In the genomic region with DNA sequence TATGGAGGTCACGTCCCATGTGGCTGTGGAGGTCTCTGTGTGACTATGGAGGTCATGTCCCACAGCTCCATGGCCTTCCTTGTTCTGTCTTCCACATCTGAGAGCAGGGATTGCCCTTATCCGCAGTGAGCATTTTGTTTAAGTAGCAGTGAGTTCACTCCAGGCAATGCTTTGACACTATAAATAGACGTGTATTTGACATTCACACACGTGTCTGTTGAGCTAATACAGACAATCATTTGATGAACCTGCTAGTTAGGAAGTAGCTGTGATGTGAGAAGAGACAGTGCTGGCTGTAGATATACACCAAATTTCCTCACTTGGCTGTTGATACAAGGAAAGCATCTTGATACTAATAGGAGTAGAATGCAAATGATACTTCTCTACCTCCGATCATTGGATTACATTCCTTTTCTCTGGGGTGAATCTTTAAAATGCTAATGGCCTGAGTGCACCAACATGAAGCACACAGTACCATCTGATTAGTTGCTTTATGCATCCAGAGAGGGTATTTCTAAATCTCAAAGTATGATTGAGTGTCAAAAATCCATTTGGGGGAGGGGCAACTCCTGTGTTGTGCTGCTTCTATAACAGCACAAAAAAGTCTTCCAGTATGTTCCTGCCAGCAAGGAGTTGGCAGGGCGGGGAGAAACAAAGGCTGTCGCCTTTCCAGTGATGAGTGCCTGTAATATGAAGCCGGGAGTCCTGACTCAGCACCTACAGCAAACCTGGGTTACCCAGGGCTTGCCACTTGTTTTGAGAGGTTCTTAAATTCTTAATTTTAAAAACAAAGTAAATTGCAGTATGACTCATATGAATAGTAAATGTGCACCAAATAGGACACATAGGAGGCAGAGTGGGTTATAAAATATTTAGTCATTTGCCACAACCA, we compare ENCODE assay signal across 1 cellular context.
TF ChIP-seq lines count a peak whose summit lies in the region.

No MANE protein-coding gene starts in this region.

TF ChIP-seq in SK-N-SH, 30 proteins besides CTCF, POLR2A, EP300 and RAD21:
- TF ChIP-seq MXI1 (IDR thresholded peaks at IDR 0.05; ENCODE audit: low read depth, low read length) (no peak), SMC3 (IDR thresholded peaks at IDR 0.05; ENCODE audit: low read depth, low read length) (no peak), ELF1 (IDR thresholded peaks at IDR 0.05) (no peak), CHD2 (IDR thresholded peaks at IDR 0.05; ENCODE audit: low read length, partially characterized antibody) (no peak), NRF1 (IDR thresholded peaks at IDR 0.05; ENCODE audit: low read depth, low read length) (no peak), JUND (IDR thresholded peaks at IDR 0.05) (no peak), FOSL2 (IDR thresholded peaks at IDR 0.05; ENCODE audit: borderline replicate concordance, low read depth) (peak; percentile 38; the same call in 1 of the 2 replicates), NFIC (IDR thresholded peaks at IDR 0.05; ENCODE audit: borderline replicate concordance) (no peak), FOXM1 (IDR thresholded peaks at IDR 0.05; ENCODE audit: low read depth) (no peak), GABPA (IDR thresholded peaks at IDR 0.05; ENCODE audit: low read depth) (no peak), SIN3A (IDR thresholded peaks at IDR 0.05; ENCODE audit: borderline replicate concordance, low read depth, low read length) (no peak)
- TF ChIP-seq, protein P1, sequence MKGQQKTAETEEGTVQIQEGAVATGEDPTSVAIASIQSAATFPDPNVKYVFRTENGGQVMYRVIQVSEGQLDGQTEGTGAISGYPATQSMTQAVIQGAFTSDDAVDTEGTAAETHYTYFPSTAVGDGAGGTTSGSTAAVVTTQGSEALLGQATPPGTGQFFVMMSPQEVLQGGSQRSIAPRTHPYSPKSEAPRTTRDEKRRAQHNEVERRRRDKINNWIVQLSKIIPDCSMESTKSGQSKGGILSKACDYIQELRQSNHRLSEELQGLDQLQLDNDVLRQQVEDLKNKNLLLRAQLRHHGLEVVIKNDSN (IDR thresholded peaks at IDR 0.05; ENCODE audit: borderline replicate concordance, low read depth), result no peak
- TF ChIP-seq, protein P2, sequence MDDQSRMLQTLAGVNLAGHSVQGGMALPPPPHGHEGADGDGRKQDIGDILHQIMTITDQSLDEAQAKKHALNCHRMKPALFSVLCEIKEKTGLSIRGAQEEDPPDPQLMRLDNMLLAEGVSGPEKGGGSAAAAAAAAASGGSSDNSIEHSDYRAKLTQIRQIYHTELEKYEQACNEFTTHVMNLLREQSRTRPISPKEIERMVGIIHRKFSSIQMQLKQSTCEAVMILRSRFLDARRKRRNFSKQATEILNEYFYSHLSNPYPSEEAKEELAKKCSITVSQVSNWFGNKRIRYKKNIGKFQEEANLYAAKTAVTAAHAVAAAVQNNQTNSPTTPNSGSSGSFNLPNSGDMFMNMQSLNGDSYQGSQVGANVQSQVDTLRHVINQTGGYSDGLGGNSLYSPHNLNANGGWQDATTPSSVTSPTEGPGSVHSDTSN (IDR thresholded peaks at IDR 0.05), result peak; percentile 1; the same call in 1 of the 2 replicates
- TF ChIP-seq, protein P3, sequence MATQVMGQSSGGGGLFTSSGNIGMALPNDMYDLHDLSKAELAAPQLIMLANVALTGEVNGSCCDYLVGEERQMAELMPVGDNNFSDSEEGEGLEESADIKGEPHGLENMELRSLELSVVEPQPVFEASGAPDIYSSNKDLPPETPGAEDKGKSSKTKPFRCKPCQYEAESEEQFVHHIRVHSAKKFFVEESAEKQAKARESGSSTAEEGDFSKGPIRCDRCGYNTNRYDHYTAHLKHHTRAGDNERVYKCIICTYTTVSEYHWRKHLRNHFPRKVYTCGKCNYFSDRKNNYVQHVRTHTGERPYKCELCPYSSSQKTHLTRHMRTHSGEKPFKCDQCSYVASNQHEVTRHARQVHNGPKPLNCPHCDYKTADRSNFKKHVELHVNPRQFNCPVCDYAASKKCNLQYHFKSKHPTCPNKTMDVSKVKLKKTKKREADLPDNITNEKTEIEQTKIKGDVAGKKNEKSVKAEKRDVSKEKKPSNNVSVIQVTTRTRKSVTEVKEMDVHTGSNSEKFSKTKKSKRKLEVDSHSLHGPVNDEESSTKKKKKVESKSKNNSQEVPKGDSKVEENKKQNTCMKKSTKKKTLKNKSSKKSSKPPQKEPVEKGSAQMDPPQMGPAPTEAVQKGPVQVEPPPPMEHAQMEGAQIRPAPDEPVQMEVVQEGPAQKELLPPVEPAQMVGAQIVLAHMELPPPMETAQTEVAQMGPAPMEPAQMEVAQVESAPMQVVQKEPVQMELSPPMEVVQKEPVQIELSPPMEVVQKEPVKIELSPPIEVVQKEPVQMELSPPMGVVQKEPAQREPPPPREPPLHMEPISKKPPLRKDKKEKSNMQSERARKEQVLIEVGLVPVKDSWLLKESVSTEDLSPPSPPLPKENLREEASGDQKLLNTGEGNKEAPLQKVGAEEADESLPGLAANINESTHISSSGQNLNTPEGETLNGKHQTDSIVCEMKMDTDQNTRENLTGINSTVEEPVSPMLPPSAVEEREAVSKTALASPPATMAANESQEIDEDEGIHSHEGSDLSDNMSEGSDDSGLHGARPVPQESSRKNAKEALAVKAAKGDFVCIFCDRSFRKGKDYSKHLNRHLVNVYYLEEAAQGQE (IDR thresholded peaks at IDR 0.05; ENCODE audit: low read depth, low read length), result no peak
- TF ChIP-seq, protein P4, sequence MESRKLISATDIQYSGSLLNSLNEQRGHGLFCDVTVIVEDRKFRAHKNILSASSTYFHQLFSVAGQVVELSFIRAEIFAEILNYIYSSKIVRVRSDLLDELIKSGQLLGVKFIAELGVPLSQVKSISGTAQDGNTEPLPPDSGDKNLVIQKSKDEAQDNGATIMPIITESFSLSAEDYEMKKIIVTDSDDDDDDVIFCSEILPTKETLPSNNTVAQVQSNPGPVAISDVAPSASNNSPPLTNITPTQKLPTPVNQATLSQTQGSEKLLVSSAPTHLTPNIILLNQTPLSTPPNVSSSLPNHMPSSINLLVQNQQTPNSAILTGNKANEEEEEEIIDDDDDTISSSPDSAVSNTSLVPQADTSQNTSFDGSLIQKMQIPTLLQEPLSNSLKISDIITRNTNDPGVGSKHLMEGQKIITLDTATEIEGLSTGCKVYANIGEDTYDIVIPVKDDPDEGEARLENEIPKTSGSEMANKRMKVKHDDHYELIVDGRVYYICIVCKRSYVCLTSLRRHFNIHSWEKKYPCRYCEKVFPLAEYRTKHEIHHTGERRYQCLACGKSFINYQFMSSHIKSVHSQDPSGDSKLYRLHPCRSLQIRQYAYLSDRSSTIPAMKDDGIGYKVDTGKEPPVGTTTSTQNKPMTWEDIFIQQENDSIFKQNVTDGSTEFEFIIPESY (IDR thresholded peaks at IDR 0.05; ENCODE audit: borderline replicate concordance, low read depth), result no peak
